Comparison of ENCODE assay signal across 8 cellular contexts in the genomic region with DNA sequence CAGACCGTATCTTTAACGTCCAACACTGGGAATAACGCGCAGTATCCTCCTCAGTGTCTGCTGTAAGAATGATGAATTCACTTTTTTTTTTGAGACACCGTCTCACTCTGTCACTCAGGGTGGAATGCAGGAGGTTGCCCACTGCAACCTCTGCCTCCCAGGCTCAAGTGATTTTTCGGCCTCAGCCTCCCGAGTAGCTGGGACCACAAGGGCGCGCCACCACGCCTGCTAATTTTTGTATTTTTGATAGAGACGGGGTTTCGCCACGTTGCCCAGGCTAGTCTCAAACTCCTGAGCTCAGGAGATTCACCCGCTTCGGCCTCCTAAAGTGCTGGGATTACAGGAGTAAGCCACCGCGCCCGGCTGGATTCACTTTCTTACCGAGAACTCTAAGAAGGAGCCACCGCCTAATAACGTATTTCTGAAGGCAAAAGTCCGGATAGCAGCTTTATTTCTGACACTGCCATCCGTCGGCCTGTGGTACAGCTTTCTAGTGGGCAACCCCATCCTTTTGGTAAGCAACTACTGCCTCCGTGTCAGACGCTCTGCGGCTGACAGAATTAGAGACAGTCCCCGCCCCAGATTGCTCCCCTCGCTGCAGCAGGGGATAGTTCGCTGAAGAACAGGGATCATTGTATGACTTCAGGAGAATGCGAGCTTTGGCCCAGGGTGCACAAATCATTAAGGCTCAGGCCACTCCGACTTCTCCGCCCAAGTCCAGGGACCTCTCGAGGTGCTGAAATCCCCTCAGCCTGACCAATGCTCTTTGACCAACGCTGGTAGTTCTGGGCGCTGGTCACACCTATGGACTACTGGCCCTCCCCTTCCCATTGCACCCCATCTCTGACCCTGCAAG. TPM values are rescaled to one million over a fixed set of nuclear protein-coding genes. Genes with fewer than 3 reads are reported as not detected.
DNase-seq lines count a peak whose midpoint lies in the region; ATAC-seq, FAIRE-seq and TF ChIP-seq lines count a peak whose summit lies in the region.

No MANE protein-coding gene starts in this region.

- peak overlapping the region; percentile 86 for H3K9ac ChIP-seq in HCT116 (ENCODE audit: low read length)

- DNase-seq in D721Med (ENCODE audit: insufficient read length, low spot score) (no peak), HCT116 (ENCODE audit: low read depth, low spot score) (no peak), mucosa of gallbladder (ENCODE audit: low spot score) (peak; percentile 17), GDM1 (lab: John Stamatoyannopoulos, UW) (no peak), posterior vena cava (ENCODE audit: low spot score) (no peak), Ammon's horn (ENCODE audit: low spot score) (no peak)
- DNase-seq in effector memory CD4-positive, alpha-beta T cell, result peak; percentile 4 to 11 (median 10)

- POLR2A ChIA-PET in HCT116 (lab: Charles Lee), result no interaction called here

- TF ChIP-seq POLR2A in HCT116 (IDR thresholded peaks at IDR 0.05; ENCODE audit: borderline replicate concordance, extremely low read depth, insufficient read depth, insufficient read length), result no peak

- TSS peak; percentile 53 for BruUV-seq in HCT116 (replicated peaks; lab: Mats Ljungman, UMichigan)

- H3K27me3 ChIP-seq in HCT116 (ENCODE audit: insufficient read depth, low read length), result no peaks in the 10 kb centered on the region
- H3K27me3 ChIP-seq in effector memory CD4-positive, alpha-beta T cell (replicated peaks; ENCODE audit: control insufficient read depth, insufficient read depth, low read length, poor library complexity, severe bottlenecking), result no peaks in the 10 kb centered on the region

- no peaks in the 10 kb centered on the region for H3K9me2 ChIP-seq in HCT116 (ENCODE audit: insufficient read depth)

- no peak for FAIRE-seq in D721Med (lab: Jason Lieb, UNC)

- H2AFZ ChIP-seq in HCT116 (ENCODE audit: low read depth, low read length, poor library complexity, severe bottlenecking), result no peak overlapping the region

- TF ChIP-seq CTCF in D721Med (IDR thresholded peaks at IDR 0.05; ENCODE audit: insufficient read depth, missing control alignments) (peak; percentile 3), HCT116 (IDR thresholded peaks at IDR 0.05 in 2 of 3, conservative IDR thresholded peaks at IDR 0.05 in 1 of 3; ENCODE audit: borderline replicate concordance in 1 of 3, insufficient read depth in 1 of 3, low read depth in 2 of 3, low read length in 2 of 3) (0 out of 6 replicates have a peak, but pooled peaks of 1 of the 3 experiments have one; percentile 10)

- ATAC-seq in HCT116 (no peak), SK-N-SH treated with all-trans-retinoic acid at 6 μM for 48 hours (peak; percentile 23)

- peaks cover 3 to 40% of the 10 kb centered on the region in 2 experiments for H3K4me1 ChIP-seq in HCT116 (ENCODE audit: control insufficient read depth in 1 of 2, insufficient read depth in 2 of 2, low read length in 2 of 2)
- H3K4me1 ChIP-seq in effector memory CD4-positive, alpha-beta T cell (ENCODE audit: control insufficient read depth, insufficient read depth, low read length, poor library complexity, severe bottlenecking), result peaks cover 7% of the 10 kb centered on the region

- H3K4me2 ChIP-seq in HCT116 (ENCODE audit: low read length), result peak overlapping the region; percentile 85

- intact Hi-C loops in HCT116 (cut with micrococcal nuclease), result loop anchor here (2.0 to 5.0 kb wide), 3 partner anchors 121 to 861 kb away; no protein-coding TSS in a partner anchor
- intact Hi-C loops in posterior vena cava (cut with DNase I), result loop anchor here in 1 of 2 donors (10.0 kb wide), 1 partner anchor 184 kb away; no protein-coding TSS in a partner anchor

- TF ChIP-seq RAD21 in HCT116 (IDR thresholded peaks at IDR 0.05; ENCODE audit: low read depth), result 0 out of 2 replicates have a peak, but pooled peaks have one; percentile 5

- RAD21 ChIA-PET in HCT116 (lab: Charles Lee; ENCODE audit: low non-redundant PET in 1 of 2, low total read pairs in 2 of 2, uncharacterized antibody in 2 of 2, unreplicated experiment in 2 of 2), result no interaction called here

- peak overlapping the region; percentile 63 for H3K27ac ChIP-seq in HCT116 (ENCODE audit: low read depth, low read length)
- H3K27ac ChIP-seq in effector memory CD4-positive, alpha-beta T cell (ENCODE audit: insufficient read depth, low read length, poor library complexity, severe bottlenecking), result peak overlapping the region; percentile 69

- CTCF ChIA-PET in HCT116 (lab: Charles Lee), result interaction anchor here (1.3 kb wide), 1 partner anchor 139 kb away, joined by 14 read pairs; no protein-coding TSS in a partner anchor

- H3K9me3 ChIP-seq in HCT116 (ENCODE audit: control insufficient read depth in 1 of 2, insufficient read depth in 1 of 2, low read depth in 1 of 2, low read length in 2 of 2), result no peaks in the 10 kb centered on the region
- H3K9me3 ChIP-seq in effector memory CD4-positive, alpha-beta T cell (ENCODE audit: control insufficient read depth, low read length), result no peaks in the 10 kb centered on the region

- H4K20me1 ChIP-seq in HCT116 (ENCODE audit: insufficient read depth), result no peaks in the 10 kb centered on the region

- peaks cover 22 to 24% of the 10 kb centered on the region in 2 experiments for H3K36me3 ChIP-seq in HCT116 (ENCODE audit: control insufficient read depth in 1 of 2, insufficient read depth in 2 of 2, low read length in 2 of 2)
- peaks cover 20% of the 10 kb centered on the region for H3K36me3 ChIP-seq in effector memory CD4-positive, alpha-beta T cell (ENCODE audit: control insufficient read depth, insufficient read depth, low read length)

- H3K79me2 ChIP-seq in HCT116 (ENCODE audit: insufficient read depth, low read length), result peaks cover 30% of the 10 kb centered on the region

- H3K4me3 ChIP-seq in HCT116 (replicated peaks in 1 of 2; ENCODE audit: low read depth in 1 of 2, low read length in 2 of 2), result peak overlapping the region; percentile 67 to 97
- peak overlapping the region; percentile 98 for H3K4me3 ChIP-seq in effector memory CD4-positive, alpha-beta T cell (ENCODE audit: insufficient read depth, low read depth, low read length, poor library complexity, severe bottlenecking)

TF ChIP-seq in HCT116, 20 proteins besides CTCF, POLR2A, EP300 and RAD21:
- TF ChIP-seq, protein P1, sequence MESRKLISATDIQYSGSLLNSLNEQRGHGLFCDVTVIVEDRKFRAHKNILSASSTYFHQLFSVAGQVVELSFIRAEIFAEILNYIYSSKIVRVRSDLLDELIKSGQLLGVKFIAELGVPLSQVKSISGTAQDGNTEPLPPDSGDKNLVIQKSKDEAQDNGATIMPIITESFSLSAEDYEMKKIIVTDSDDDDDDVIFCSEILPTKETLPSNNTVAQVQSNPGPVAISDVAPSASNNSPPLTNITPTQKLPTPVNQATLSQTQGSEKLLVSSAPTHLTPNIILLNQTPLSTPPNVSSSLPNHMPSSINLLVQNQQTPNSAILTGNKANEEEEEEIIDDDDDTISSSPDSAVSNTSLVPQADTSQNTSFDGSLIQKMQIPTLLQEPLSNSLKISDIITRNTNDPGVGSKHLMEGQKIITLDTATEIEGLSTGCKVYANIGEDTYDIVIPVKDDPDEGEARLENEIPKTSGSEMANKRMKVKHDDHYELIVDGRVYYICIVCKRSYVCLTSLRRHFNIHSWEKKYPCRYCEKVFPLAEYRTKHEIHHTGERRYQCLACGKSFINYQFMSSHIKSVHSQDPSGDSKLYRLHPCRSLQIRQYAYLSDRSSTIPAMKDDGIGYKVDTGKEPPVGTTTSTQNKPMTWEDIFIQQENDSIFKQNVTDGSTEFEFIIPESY (IDR thresholded peaks at IDR 0.05; ENCODE audit: extremely low read depth, insufficient replicate concordance, low read length), result no peak
- TF ChIP-seq TCF7L2 (IDR thresholded peaks at IDR 0.05; ENCODE audit: borderline replicate concordance, extremely low read depth, insufficient read depth, insufficient read length) (no peak), JUND (IDR thresholded peaks at IDR 0.05) (no peak), SIN3A (IDR thresholded peaks at IDR 0.05; ENCODE audit: low read depth) (no peak), ZNF274 (IDR thresholded peaks at IDR 0.05; ENCODE audit: low read depth, low read length) (no peak), FOSL1 (IDR thresholded peaks at IDR 0.05; ENCODE audit: low read depth) (no peak)

TF ChIP-seq in SK-N-SH treated with all-trans-retinoic acid at 6 μM for 48 hours, 23 proteins besides CTCF, POLR2A, EP300 and RAD21 (continues in another document):
- TF ChIP-seq ZFP3 (CRISPR knock-in tag; IDR thresholded peaks at IDR 0.05) (no peak), GLIS3 (CRISPR knock-in tag; IDR thresholded peaks at IDR 0.05) (no peak), ZNF70 (CRISPR knock-in tag; IDR thresholded peaks at IDR 0.05) (no peak), CSDC2 (CRISPR knock-in tag; IDR thresholded peaks at IDR 0.05) (no peak), SNAI2 (CRISPR knock-in tag; IDR thresholded peaks at IDR 0.05) (no peak), ZFP30 (CRISPR knock-in tag; IDR thresholded peaks at IDR 0.05) (no peak), ZNF565 (CRISPR knock-in tag; conservative IDR thresholded peaks at IDR 0.05; ENCODE audit: low read depth) (no peak), TCF4 (CRISPR knock-in tag; IDR thresholded peaks at IDR 0.05; ENCODE audit: borderline replicate concordance) (no peak)
- TF ChIP-seq, protein P2, sequence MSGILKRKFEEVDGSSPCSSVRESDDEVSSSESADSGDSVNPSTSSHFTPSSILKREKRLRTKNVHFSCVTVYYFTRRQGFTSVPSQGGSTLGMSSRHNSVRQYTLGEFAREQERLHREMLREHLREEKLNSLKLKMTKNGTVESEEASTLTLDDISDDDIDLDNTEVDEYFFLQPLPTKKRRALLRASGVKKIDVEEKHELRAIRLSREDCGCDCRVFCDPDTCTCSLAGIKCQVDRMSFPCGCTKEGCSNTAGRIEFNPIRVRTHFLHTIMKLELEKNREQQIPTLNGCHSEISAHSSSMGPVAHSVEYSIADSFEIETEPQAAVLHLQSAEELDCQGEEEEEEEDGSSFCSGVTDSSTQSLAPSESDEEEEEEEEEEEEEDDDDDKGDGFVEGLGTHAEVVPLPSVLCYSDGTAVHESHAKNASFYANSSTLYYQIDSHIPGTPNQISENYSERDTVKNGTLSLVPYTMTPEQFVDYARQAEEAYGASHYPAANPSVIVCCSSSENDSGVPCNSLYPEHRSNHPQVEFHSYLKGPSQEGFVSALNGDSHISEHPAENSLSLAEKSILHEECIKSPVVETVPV (CRISPR knock-in tag; IDR thresholded peaks at IDR 0.05), result no peak

RNA-seq across cellular contexts. Expression of a gene that starts 0.6 kb away (rescaled TPM):
- total RNA-seq in HCT116 (2021; ENCODE audit: unreplicated experiment) (26.6 TPM), mucosa of gallbladder (12.1 TPM), posterior vena cava (10 to 100 TPM in 1 of 2 donors, 1 to 10 TPM in 1; 8.2 to 10.1 TPM)
- 14.1 and 15.6 TPM in 2 replicates for polyA plus RNA-seq in HCT116 (2012)

RNA-seq across cellular contexts. Expression of a gene that starts 5.0 kb away (rescaled TPM):
- total RNA-seq in HCT116 (2021; ENCODE audit: unreplicated experiment) (1,764 TPM), mucosa of gallbladder (978 TPM), posterior vena cava (1,000 to 10,000 TPM; 1,129 to 1,204 TPM)
- polyA plus RNA-seq in HCT116 (2012), result 2,799 and 3,465 TPM in 2 replicates

Comparison
In these comparisons a context has a peak if more than half of its experiments do, and no peak if none do; other contexts are left out.
1. DNase-seq: peak in effector memory CD4-positive, alpha-beta T cell (3 of 3) and mucosa of gallbladder (single experiment); none in D721Med (single experiment), HCT116 (single experiment), GDM1 (single experiment), posterior vena cava (single experiment) and Ammon's horn (single experiment).